In the genomic region with DNA sequence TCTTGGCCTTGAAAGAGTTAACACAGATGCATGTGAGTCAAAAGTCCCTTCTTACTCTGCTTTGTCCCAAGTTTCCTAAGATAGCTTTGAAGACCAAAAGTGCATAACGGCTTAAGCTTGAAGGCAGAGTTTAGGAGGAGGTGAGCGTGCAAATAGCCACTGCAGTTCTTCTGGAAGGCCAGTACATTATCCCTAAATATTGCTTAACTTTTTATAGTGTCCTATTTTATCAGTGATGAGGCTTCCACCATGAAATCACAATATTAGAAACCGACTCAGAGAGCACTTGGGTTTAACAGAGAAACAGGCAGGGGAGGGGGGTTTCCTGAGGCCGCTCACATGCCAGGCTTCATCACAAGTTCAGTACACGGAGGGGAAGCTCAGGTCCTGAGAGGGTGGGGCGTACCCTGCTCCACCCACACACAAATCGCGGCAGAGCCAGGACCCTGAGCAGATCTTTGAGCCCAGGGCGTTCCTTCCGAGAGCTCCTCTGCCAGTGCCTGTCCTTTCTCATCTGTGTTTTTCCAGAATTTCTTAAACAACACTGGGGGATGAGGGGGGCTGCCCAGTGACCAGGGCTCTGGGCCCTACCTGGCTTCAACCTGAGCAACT, we compare ENCODE assay signal across 1 cellular context.
TF ChIP-seq lines count a peak whose summit lies in the region.

No MANE protein-coding gene starts in this region.

TF ChIP-seq in WTC11, 78 proteins besides CTCF, POLR2A, EP300 and RAD21 (continued from another document):
- TF ChIP-seq IRF2 (CRISPR knock-in tag; IDR thresholded peaks at IDR 0.05; ENCODE audit: borderline replicate concordance, low read depth): no peak
- no peak for TF ChIP-seq OVOL2 (CRISPR knock-in tag; IDR thresholded peaks at IDR 0.05; ENCODE audit: borderline replicate concordance)
- no peak for TF ChIP-seq GRHL2 (CRISPR knock-in tag; IDR thresholded peaks at IDR 0.05; ENCODE audit: insufficient replicate concordance, severe bottlenecking)
